Comparison of ENCODE assay signal across 11 cellular contexts in genomic region chr20:6074145-6074561, GRCh38. TPM values are rescaled to one million over a fixed set of nuclear protein-coding genes. Genes with fewer than 3 reads are reported as not detected.
DNase-seq lines count a peak whose midpoint lies in the region; ATAC-seq and TF ChIP-seq lines count a peak whose summit lies in the region.
"Had no signal": no experiment of that assay in that cellular context is flagged by ENCODE, and none has a peak within 500 bp of the region (broad histone marks: within the 10 kb centered on the region; RNA-seq: fewer than 3 reads in every experiment).

No MANE protein-coding gene starts in this region.

- H3K27me3 ChIP-seq in heart right ventricle = no peaks in the 10 kb centered on the region

- TF ChIP-seq CTCF in heart right ventricle (IDR thresholded peaks at IDR 0.05) = peak in 8 of 9 donors; percentile 17 to 53 (median 32)

- DNase-seq in NCI-H146 (lab: John Stamatoyannopoulos, UW) (peak; percentile 20), NCI-H146 treated with DMSO at 0.1 percent for 48 hours (lab: John Stamatoyannopoulos, UW; ENCODE audit: unreplicated experiment) (no peak), RPMI8226 (peak; percentile 45), heart right ventricle (peak in 1 of 2 donors; percentile 41), anterior cingulate cortex (lab: John Stamatoyannopoulos, UW) (no peak), NCI-H1092 (lab: John Stamatoyannopoulos, UW) (no peak)
- no peak for DNase-seq in stimulated activated CD4-positive, alpha-beta T cell treated with anti-CD3 and anti-CD28 coated beads, Interleukin-4, amount 100 ng/mL, for 1 hour

- ATAC-seq in HG02938 (IDR thresholded peaks at IDR 0.05; ENCODE audit: unreplicated experiment) (peak; percentile 72), heart right ventricle (peak; percentile 56 to 87 (median 81))

- H3K4me3 ChIP-seq in heart right ventricle = no peak overlapping the region

- intact Hi-C loops in heart right ventricle (cut with DNase I) = loop anchor here in 6 of 10 donors (2.0 to 10.0 kb wide), 6 partner anchors 122 to 549 kb away; partner anchors contain the start of genes MCM8 (in 1 of the 6) and TRMT6 (in 1 of the 6)

- H3K36me3 ChIP-seq in heart right ventricle = peaks cover 0 to 8% (median 0%) of the 10 kb centered on the region in 9 donors

- peaks cover 0 to 22% (median 5%) of the 10 kb centered on the region in 9 donors for H3K4me1 ChIP-seq in heart right ventricle
- H3K4me1 ChIP-seq: parathyroid adenoma had no signal

- WGBS in heart right ventricle, 2 donors = 44 to 52% methylated on average over 2 of the region's 2 CpGs

- H3K9me3 ChIP-seq in heart right ventricle = no peaks in the 10 kb centered on the region

- peak overlapping the region in 9 of 10 donors; percentile 35 to 85 (median 74) for H3K27ac ChIP-seq in heart right ventricle
- H3K27ac ChIP-seq: parathyroid adenoma had no signal

RNA-seq across cellular contexts. Expression of gene LRRN4, which starts 20.3 kb away (rescaled TPM):
- 1 to 10 TPM in 1 of 10 donors, under 1 TPM in 7, not detected in 2; 0.11 to 1.1 (median 0.21) TPM for total RNA-seq in heart right ventricle
- polyA plus RNA-seq in heart right ventricle = not detected
- total RNA-seq: activated CD8-positive, alpha-beta memory T cell treated with anti-CD3 and anti-CD28 coated beads for 36 hours; CD4-positive, CD25-positive, alpha-beta regulatory T cell had no signal

RNA-seq across cellular contexts. Expression of gene FERMT1, which starts 48.7 kb away (rescaled TPM):
- 1 to 10 TPM in 7 of 10 donors, under 1 TPM in 3; 0.49 to 2.2 (median 1.3) TPM for total RNA-seq in heart right ventricle
- under 1 TPM; 0.03 to 0.29 TPM for polyA plus RNA-seq in heart right ventricle
- total RNA-seq: CD4-positive, CD25-positive, alpha-beta regulatory T cell had no signal
- polyA plus RNA-seq: CD4-positive, CD25-positive, alpha-beta regulatory T cell had no signal

Comparison
In these comparisons a context has a peak if more than half of its experiments do, and no peak if none do; other contexts are left out.
1. DNase-seq: peak in NCI-H146 (single experiment) and RPMI8226 (single experiment); none in NCI-H146 treated with DMSO at 0.1 percent for 48 hours (single experiment), stimulated activated CD4-positive, alpha-beta T cell treated with anti-CD3 and anti-CD28 coated beads, Interleukin-4, amount 100 ng/mL, for 1 hour (single experiment), anterior cingulate cortex (0 of 58) and NCI-H1092 (single experiment).